24 cellular contexts compared by ENCODE assay signal in the genomic region with DNA sequence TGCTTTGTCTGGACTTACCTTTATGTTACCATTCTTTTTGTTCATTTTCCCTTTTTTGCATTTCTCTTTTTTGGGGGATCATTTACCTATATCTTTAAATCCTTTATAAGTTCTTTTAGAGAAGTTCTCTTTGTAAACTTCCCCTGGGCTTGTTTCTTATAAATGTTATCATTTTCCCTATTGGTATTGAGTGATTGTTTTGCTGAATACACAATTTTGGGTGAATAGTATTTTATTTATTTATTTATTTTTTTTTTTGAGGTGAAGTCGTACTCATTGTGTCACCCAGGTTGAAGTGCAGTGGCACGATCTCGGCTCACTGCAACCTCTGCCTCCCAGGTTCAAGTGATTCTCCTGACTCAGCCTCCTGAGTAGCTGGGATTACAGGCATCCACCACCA. TPM values are rescaled to one million over a fixed set of nuclear protein-coding genes. Genes with fewer than 3 reads are reported as not detected.
DNase-seq lines count a peak whose midpoint lies in the region; ATAC-seq and TF ChIP-seq lines count a peak whose summit lies in the region.
"Had no signal": no experiment of that assay in that cellular context is flagged by ENCODE, and none has a peak within 500 bp of the region (broad histone marks: within the 10 kb centered on the region; RNA-seq: fewer than 3 reads in every experiment).

No MANE protein-coding gene starts in this region.

- no peaks in the 10 kb centered on the region for H3K79me2 ChIP-seq in HCT116 (ENCODE audit: insufficient read depth, low read length)

- H3K9me3 ChIP-seq in HCT116 (ENCODE audit: control insufficient read depth in 1 of 2, insufficient read depth in 1 of 2, low read depth in 1 of 2, low read length in 2 of 2): peaks cover 6 to 15% of the 10 kb centered on the region in 2 experiments; a peak in 1 of 4 replicates

- BruUV-seq in HCT116 (replicated peaks; lab: Mats Ljungman, UMichigan): no TSS peak

- no peak for TF ChIP-seq CTCF in HCT116 (IDR thresholded peaks at IDR 0.05 in 2 of 3, conservative IDR thresholded peaks at IDR 0.05 in 1 of 3; ENCODE audit: borderline replicate concordance in 1 of 3, insufficient read depth in 1 of 3, low read depth in 2 of 3, low read length in 2 of 3)
- TF ChIP-seq CTCF in natural killer cell (IDR thresholded peaks at IDR 0.05): no peak
- TF ChIP-seq CTCF in brain microvascular endothelial cell (IDR thresholded peaks at IDR 0.05; ENCODE audit: low read depth, low read length, missing control alignments): no peak

- H3K9me3 Mint-ChIP-seq in central memory CD8-positive, alpha-beta T cell: no peaks in the 10 kb centered on the region
- no peaks in the 10 kb centered on the region for H3K9me3 Mint-ChIP-seq in natural killer cell
- H3K9me3 Mint-ChIP-seq: CD4-positive, alpha-beta T cell had no signal

- H3K9me2 ChIP-seq in HCT116 (ENCODE audit: insufficient read depth): 0 out of 2 replicates have a peak, but pooled peaks cover 3% of the 10 kb centered on the region

- H3K27ac ChIP-seq in HCT116 (ENCODE audit: low read depth, low read length): no peak overlapping the region
- H3K27ac ChIP-seq in brain microvascular endothelial cell: no peak overlapping the region
- H3K27ac ChIP-seq: BLaER1 treated with 17β-estradiol and CSF1 and Interleukin-3, amounts not matched to agents 10 nM and 100 nM; GM23248 had no signal

- ATAC-seq in HCT116: no peak
- no peak for ATAC-seq in central memory CD8-positive, alpha-beta T cell (replicated peaks; ENCODE audit: extremely low read depth, poor library complexity, severe bottlenecking)
- ATAC-seq in natural killer cell: no peak
- ATAC-seq in GM21825 (IDR thresholded peaks at IDR 0.05; ENCODE audit: unreplicated experiment): no peak

- intact Hi-C loops in HCT116 (cut with micrococcal nuclease): loop anchor here (5.0 kb wide), 1 partner anchor 41 kb away; no protein-coding TSS in a partner anchor
- intact Hi-C loops in natural killer cell (cut with micrococcal nuclease): no loop called here

- peak overlapping the region; percentile 100 for H2AFZ ChIP-seq in HCT116 (ENCODE audit: low read depth, low read length, poor library complexity, severe bottlenecking)
- H2AFZ ChIP-seq: GM23248 had no signal

- CTCF ChIA-PET in HCT116 (lab: Charles Lee): no interaction called here

- H3K4me2 ChIP-seq in HCT116 (ENCODE audit: low read length): no peak overlapping the region

- no peak for TF ChIP-seq RAD21 in HCT116 (IDR thresholded peaks at IDR 0.05; ENCODE audit: low read depth)

- RAD21 ChIA-PET in HCT116 (lab: Charles Lee; ENCODE audit: low non-redundant PET in 1 of 2, low total read pairs in 2 of 2, uncharacterized antibody in 2 of 2, unreplicated experiment in 2 of 2): no interaction called here

- H3K36me3 ChIP-seq in HCT116 (ENCODE audit: control insufficient read depth in 1 of 2, insufficient read depth in 2 of 2, low read length in 2 of 2): no peaks in the 10 kb centered on the region
- H3K36me3 ChIP-seq in brain microvascular endothelial cell (replicated peaks): no peaks in the 10 kb centered on the region
- H3K36me3 ChIP-seq: BE2C; BLaER1 treated with 17β-estradiol and CSF1 and Interleukin-3, amounts not matched to agents 10 nM and 100 nM had no signal

- TF ChIP-seq POLR2A in HCT116 (IDR thresholded peaks at IDR 0.05; ENCODE audit: borderline replicate concordance, extremely low read depth, insufficient read depth, insufficient read length): no peak

- in situ Hi-C loops in brain microvascular endothelial cell (cut with HindIII; ENCODE audit: low pct_ligation_motif_present, low sequenced_read_pairs): no loop called here

- no peak overlapping the region for H3K4me3 Mint-ChIP-seq in central memory CD8-positive, alpha-beta T cell
- H3K4me3 Mint-ChIP-seq in natural killer cell: peak overlapping the region; percentile 65
- H3K4me3 Mint-ChIP-seq: CD14-positive monocyte; CD4-positive, alpha-beta T cell; CD8-positive, alpha-beta memory T cell; HFFc6 had no signal

- H3K4me3 ChIP-seq in HCT116 (replicated peaks in 1 of 2; ENCODE audit: low read depth in 1 of 2, low read length in 2 of 2) (no peak overlapping the region), brain microvascular endothelial cell (ENCODE audit: low read depth, low read length) (no peak overlapping the region)
- H3K4me3 ChIP-seq: BLaER1 treated with 17β-estradiol and CSF1 and Interleukin-3, amounts not matched to agents 10 nM and 100 nM; GM23248 had no signal

- H3K27me3 ChIP-seq in HCT116 (ENCODE audit: insufficient read depth, low read length) (no peaks in the 10 kb centered on the region), brain microvascular endothelial cell (replicated peaks) (peaks cover 7% of the 10 kb centered on the region)
- H3K27me3 ChIP-seq: BLaER1 treated with 17β-estradiol and CSF1 and Interleukin-3, amounts not matched to agents 10 nM and 100 nM had no signal

- no peaks in the 10 kb centered on the region for H4K20me1 ChIP-seq in HCT116 (ENCODE audit: insufficient read depth)
- H4K20me1 ChIP-seq: BLaER1 treated with 17β-estradiol and CSF1 and Interleukin-3, amounts not matched to agents 10 nM and 100 nM had no signal

- H3K27me3 Mint-ChIP-seq in central memory CD8-positive, alpha-beta T cell: no peaks in the 10 kb centered on the region
- no peaks in the 10 kb centered on the region for H3K27me3 Mint-ChIP-seq in natural killer cell (ENCODE audit: low read depth in 2 of 2)
- H3K27me3 Mint-ChIP-seq: CD8-positive, alpha-beta memory T cell had no signal

- H3K36me3 Mint-ChIP-seq in central memory CD8-positive, alpha-beta T cell (ENCODE audit: insufficient read depth): peaks cover 14% of the 10 kb centered on the region
- H3K36me3 Mint-ChIP-seq in natural killer cell: no peaks in the 10 kb centered on the region
- H3K36me3 Mint-ChIP-seq: CD14-positive monocyte had no signal

- DNase-seq in HCT116 (ENCODE audit: low read depth, low spot score) (no peak), natural killer cell (no peak), ureter (ENCODE audit: low spot score) (peak; percentile 12), OCI-M2 (lab: John Stamatoyannopoulos, UW; ENCODE audit: unreplicated experiment) (no peak), brain microvascular endothelial cell (no peak)
- no peak for DNase-seq in central memory CD8-positive, alpha-beta T cell (ENCODE audit: low spot score in 2 of 2)
- no peak for DNase-seq in activated effector memory CD4-positive, alpha-beta T cell treated with Interleukin-2 at 50 U/mL for 16 hours
- DNase-seq: BE2C; CD4-positive, alpha-beta T cell; CD8-positive, alpha-beta memory T cell; DMS 273 treated with DMSO at 0.1 percent for 48 hours; DMS79; EL; GF-D8; GM23248; H7; HCEC 1CT; HFFc6 had no signal

- peak overlapping the region; percentile 90 for H3K27ac Mint-ChIP-seq in central memory CD8-positive, alpha-beta T cell (ENCODE audit: low read depth)
- H3K27ac Mint-ChIP-seq in natural killer cell: peak overlapping the region; percentile 85 to 94
- H3K27ac Mint-ChIP-seq: CD14-positive monocyte; CD4-positive, alpha-beta T cell; HFFc6 had no signal

- H3K9ac ChIP-seq in HCT116 (ENCODE audit: low read length): no peak overlapping the region
- H3K9ac ChIP-seq: BLaER1 treated with 17β-estradiol and CSF1 and Interleukin-3, amounts not matched to agents 10 nM and 100 nM; GM23248 had no signal

- peaks cover 16% of the 10 kb centered on the region for H3K4me1 Mint-ChIP-seq in central memory CD8-positive, alpha-beta T cell
- H3K4me1 Mint-ChIP-seq in natural killer cell: peaks cover 59 to 65% of the 10 kb centered on the region in 2 donors

- peaks cover 2 to 11% of the 10 kb centered on the region in 2 experiments; a peak in 3 of 4 replicates for H3K4me1 ChIP-seq in HCT116 (ENCODE audit: control insufficient read depth in 1 of 2, insufficient read depth in 2 of 2, low read length in 2 of 2)
- H3K4me1 ChIP-seq: BE2C had no signal

- POLR2A ChIA-PET in HCT116 (lab: Charles Lee): no interaction called here

TF ChIP-seq in HCT116, 20 proteins besides CTCF, POLR2A, EP300 and RAD21 (continues in another document):
- TF ChIP-seq SIN3A (IDR thresholded peaks at IDR 0.05; ENCODE audit: low read depth) (no peak), SRF (IDR thresholded peaks at IDR 0.05; ENCODE audit: low read depth) (no peak), POLR2AphosphoS5 (IDR thresholded peaks at IDR 0.05; ENCODE audit: low read depth, low read length) (no peak), ZNF274 (IDR thresholded peaks at IDR 0.05; ENCODE audit: low read depth, low read length) (no peak), FOSL1 (IDR thresholded peaks at IDR 0.05; ENCODE audit: low read depth) (no peak), ZFX (IDR thresholded peaks at IDR 0.05) (no peak), SP1 (IDR thresholded peaks at IDR 0.05; ENCODE audit: low read depth) (no peak), TCF7L2 (IDR thresholded peaks at IDR 0.05; ENCODE audit: borderline replicate concordance, extremely low read depth, insufficient read depth, insufficient read length) (no peak), JUND (IDR thresholded peaks at IDR 0.05) (no peak), CEBPB (IDR thresholded peaks at IDR 0.05; ENCODE audit: low read depth) (no peak)
- TF ChIP-seq, protein P1, sequence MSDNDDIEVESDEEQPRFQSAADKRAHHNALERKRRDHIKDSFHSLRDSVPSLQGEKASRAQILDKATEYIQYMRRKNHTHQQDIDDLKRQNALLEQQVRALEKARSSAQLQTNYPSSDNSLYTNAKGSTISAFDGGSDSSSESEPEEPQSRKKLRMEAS (IDR thresholded peaks at IDR 0.05): no peak
- TF ChIP-seq, protein P2, sequence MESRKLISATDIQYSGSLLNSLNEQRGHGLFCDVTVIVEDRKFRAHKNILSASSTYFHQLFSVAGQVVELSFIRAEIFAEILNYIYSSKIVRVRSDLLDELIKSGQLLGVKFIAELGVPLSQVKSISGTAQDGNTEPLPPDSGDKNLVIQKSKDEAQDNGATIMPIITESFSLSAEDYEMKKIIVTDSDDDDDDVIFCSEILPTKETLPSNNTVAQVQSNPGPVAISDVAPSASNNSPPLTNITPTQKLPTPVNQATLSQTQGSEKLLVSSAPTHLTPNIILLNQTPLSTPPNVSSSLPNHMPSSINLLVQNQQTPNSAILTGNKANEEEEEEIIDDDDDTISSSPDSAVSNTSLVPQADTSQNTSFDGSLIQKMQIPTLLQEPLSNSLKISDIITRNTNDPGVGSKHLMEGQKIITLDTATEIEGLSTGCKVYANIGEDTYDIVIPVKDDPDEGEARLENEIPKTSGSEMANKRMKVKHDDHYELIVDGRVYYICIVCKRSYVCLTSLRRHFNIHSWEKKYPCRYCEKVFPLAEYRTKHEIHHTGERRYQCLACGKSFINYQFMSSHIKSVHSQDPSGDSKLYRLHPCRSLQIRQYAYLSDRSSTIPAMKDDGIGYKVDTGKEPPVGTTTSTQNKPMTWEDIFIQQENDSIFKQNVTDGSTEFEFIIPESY (IDR thresholded peaks at IDR 0.05; ENCODE audit: extremely low read depth, insufficient replicate concordance, low read length): no peak

RNA-seq across cellular contexts. Expression of a gene that starts 18.4 kb away (rescaled TPM):
- 0.20 TPM for total RNA-seq in HCT116 (2021; ENCODE audit: unreplicated experiment)
- not detected in 2 replicates for polyA plus RNA-seq in HCT116 (2012)
- total RNA-seq in natural killer cell: 100 to 1,000 TPM; 234 to 328 (median 257) TPM
- total RNA-seq in ureter: 1.2 TPM
- total RNA-seq: A172, GM23248, H1, H7, HFFc6 had no signal
- polyA plus RNA-seq: AG04450, GM23248, H1 had no signal

RNA-seq across cellular contexts. Expression of a gene that starts 57.5 kb away (rescaled TPM):
- 12.4 TPM for total RNA-seq in HCT116 (2021; ENCODE audit: unreplicated experiment)
- 14.0 and 15.6 TPM in 2 replicates for polyA plus RNA-seq in HCT116 (2012)
- 10 to 100 TPM; 21.4 to 38.9 (median 37.6) TPM for total RNA-seq in natural killer cell
- total RNA-seq in ureter: 9.2 TPM

Comparison
In these comparisons a context has a peak if more than half of its experiments do, and no peak if none do; other contexts are left out.
1. RNA of a gene that starts 18.4 kb away (total RNA-seq): 234 to 328 TPM in natural killer cell; 1.2 TPM in ureter (single experiment) and 0.20 TPM in HCT116 (single experiment); every median in the first group is over 100 times any median in the second.